Comparison of ENCODE assay signal across 8 cellular contexts in the genomic region with DNA sequence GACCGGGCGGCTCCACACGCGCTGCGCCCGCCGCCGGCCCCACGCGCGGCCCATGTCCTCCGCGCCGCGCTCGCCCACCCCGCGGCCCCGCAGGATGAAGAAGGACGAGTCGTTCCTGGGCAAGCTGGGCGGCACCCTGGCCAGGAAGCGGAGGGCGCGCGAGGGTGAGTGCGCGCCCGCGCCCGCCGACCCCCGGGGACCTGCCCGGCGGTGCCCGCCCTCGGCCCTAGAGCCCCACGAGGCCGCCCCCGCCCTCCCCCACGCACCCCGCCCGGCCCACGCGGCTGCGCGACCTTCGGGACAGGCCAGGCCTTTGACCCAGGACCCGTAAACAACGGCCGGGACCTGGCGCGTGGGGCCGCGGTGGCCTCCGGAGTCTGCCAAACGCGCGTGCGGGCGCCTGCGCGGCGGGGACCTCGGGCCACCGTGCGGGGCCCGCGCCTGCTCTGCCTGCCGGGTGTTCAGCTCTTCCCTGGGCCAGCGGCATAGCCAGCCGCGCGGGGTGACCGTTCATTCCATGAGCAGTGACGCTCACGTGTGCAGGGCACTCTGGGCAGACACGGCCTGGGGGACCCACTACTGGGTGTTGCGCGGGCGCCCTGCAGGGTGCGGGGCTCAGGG. TPM values are rescaled to one million over a fixed set of nuclear protein-coding genes. Genes with fewer than 3 reads are reported as not detected.
DNase-seq lines count a peak whose midpoint lies in the region; ATAC-seq, FAIRE-seq and TF ChIP-seq lines count a peak whose summit lies in the region.

A gene with protein sequence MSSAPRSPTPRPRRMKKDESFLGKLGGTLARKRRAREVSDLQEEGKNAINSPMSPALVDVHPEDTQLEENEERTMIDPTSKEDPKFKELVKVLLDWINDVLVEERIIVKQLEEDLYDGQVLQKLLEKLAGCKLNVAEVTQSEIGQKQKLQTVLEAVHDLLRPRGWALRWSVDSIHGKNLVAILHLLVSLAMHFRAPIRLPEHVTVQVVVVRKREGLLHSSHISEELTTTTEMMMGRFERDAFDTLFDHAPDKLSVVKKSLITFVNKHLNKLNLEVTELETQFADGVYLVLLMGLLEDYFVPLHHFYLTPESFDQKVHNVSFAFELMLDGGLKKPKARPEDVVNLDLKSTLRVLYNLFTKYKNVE (plus strand): TSS at position 15 of the 621 bp plus-strand sequence. CDS start 38 bp downstream, at position 53.

- peak; percentile 18 for ATAC-seq in HG02798 (IDR thresholded peaks at IDR 0.05; ENCODE audit: poor library complexity, unreplicated experiment)
- peak; percentile 1 to 16 (median 8) for ATAC-seq in natural killer cell

- POLR2A ChIA-PET in activated CD4-positive, alpha-beta memory T cell treated with anti-CD3 and anti-CD28 coated beads, Interleukin-2, amount 10 ng/mL, durations not matched to agents 7 days and 5 days (lab: Charles Lee): interaction anchor here (1.0 to 1.8 kb wide), 10 partner anchors 9 to 212 kb away, joined by 3 to 8 read pairs (median 4); partner anchors contain the start of genes EFCAB6 and PARVG

- CTCF ChIA-PET in activated CD4-positive, alpha-beta memory T cell treated with anti-CD3 and anti-CD28 coated beads, Interleukin-2, amount 10 ng/mL, durations not matched to agents 7 days and 5 days (lab: Charles Lee): interaction anchor here (0.6 to 3.2 kb wide), 2 partner anchors 10 to 31 kb away, joined by 4 to 9 read pairs; no protein-coding TSS in a partner anchor

- intact Hi-C loops in natural killer cell (cut with micrococcal nuclease): no loop called here

- H3K4me1 Mint-ChIP-seq in activated CD4-positive, alpha-beta memory T cell treated with anti-CD3 and anti-CD28 coated beads, Interleukin-2, amount 10 ng/mL, durations not matched to agents 7 days and 5 days: peaks cover 46% of the 10 kb centered on the region
- H3K4me1 Mint-ChIP-seq in natural killer cell: peaks cover 27 to 30% of the 10 kb centered on the region in 2 donors

- no peaks in the 10 kb centered on the region for H3K36me3 Mint-ChIP-seq in activated CD4-positive, alpha-beta memory T cell treated with anti-CD3 and anti-CD28 coated beads, Interleukin-2, amount 10 ng/mL, durations not matched to agents 7 days and 5 days (ENCODE audit: low read depth)
- no peaks in the 10 kb centered on the region for H3K36me3 Mint-ChIP-seq in natural killer cell

- H3K4me3 Mint-ChIP-seq in activated CD4-positive, alpha-beta memory T cell treated with anti-CD3 and anti-CD28 coated beads, Interleukin-2, amount 10 ng/mL, durations not matched to agents 7 days and 5 days: peak within 1 kb of the TSS; percentile 81
- H3K4me3 Mint-ChIP-seq in natural killer cell: peak within 1 kb of the TSS; percentile 83

- H3K9me3 Mint-ChIP-seq in activated CD4-positive, alpha-beta memory T cell treated with anti-CD3 and anti-CD28 coated beads, Interleukin-2, amount 10 ng/mL, durations not matched to agents 7 days and 5 days: no peaks in the 10 kb centered on the region
- no peaks in the 10 kb centered on the region for H3K9me3 Mint-ChIP-seq in natural killer cell

- DNase-seq in CD1c-positive myeloid dendritic cell (ENCODE audit: extremely low spot score) (peak; percentile 60), fibroblast of gingiva (ENCODE audit: low read depth) (peak; percentile 15), natural killer cell (no peak), urothelium cell line (ENCODE audit: low spot score) (peak; percentile 47), NCI-H1436 treated with DMSO at 0.1 percent for 48 hours (lab: John Stamatoyannopoulos, UW) (no peak), GOT3 (lab: John Stamatoyannopoulos, UW) (no peak)
- DNase-seq in activated CD4-positive, alpha-beta memory T cell treated with anti-CD3 and anti-CD28 coated beads, Interleukin-2, amount 10 ng/mL, durations not matched to agents 7 days and 5 days: peak; percentile 31

- no peak for FAIRE-seq in urothelium cell line (lab: Jason Lieb, UNC)

- peak within 1 kb of the TSS; percentile 92 for H3K27ac Mint-ChIP-seq in activated CD4-positive, alpha-beta memory T cell treated with anti-CD3 and anti-CD28 coated beads, Interleukin-2, amount 10 ng/mL, durations not matched to agents 7 days and 5 days
- H3K27ac Mint-ChIP-seq in natural killer cell: peak within 1 kb of the TSS in 1 of 2 donors; percentile 98

- TF ChIP-seq CTCF in natural killer cell (IDR thresholded peaks at IDR 0.05): no peak

- no peaks in the 10 kb centered on the region for H3K27me3 Mint-ChIP-seq in activated CD4-positive, alpha-beta memory T cell treated with anti-CD3 and anti-CD28 coated beads, Interleukin-2, amount 10 ng/mL, durations not matched to agents 7 days and 5 days
- peaks cover 12 to 18% of the 10 kb centered on the region in 2 donors for H3K27me3 Mint-ChIP-seq in natural killer cell (ENCODE audit: low read depth in 2 of 2)

RNA-seq across cellular contexts. Expression of the gene that starts here (rescaled TPM):
- total RNA-seq in activated CD4-positive, alpha-beta memory T cell treated with anti-CD3 and anti-CD28 coated beads, Interleukin-2, amount 10 ng/mL, durations not matched to agents 7 days and 5 days: 10 to 100 TPM; 41.5 to 42.0 TPM
- 10 to 100 TPM in 1 of 3 donors, 1 to 10 TPM in 2; 2.9 to 12.5 (median 8.1) TPM for total RNA-seq in natural killer cell

Comparison
In these comparisons a context has a peak if more than half of its experiments do, and no peak if none do; other contexts are left out.
1. DNase-seq: peak in CD1c-positive myeloid dendritic cell (single experiment), activated CD4-positive, alpha-beta memory T cell treated with anti-CD3 and anti-CD28 coated beads, Interleukin-2, amount 10 ng/mL, durations not matched to agents 7 days and 5 days (single experiment), fibroblast of gingiva (single experiment) and urothelium cell line (single experiment); none in natural killer cell (single experiment), NCI-H1436 treated with DMSO at 0.1 percent for 48 hours (single experiment) and GOT3 (single experiment).